ENCODE assay signal across 9 cellular contexts in genomic region chr4:186669159-186669720, GRCh38. TPM values are rescaled to one million over a fixed set of nuclear protein-coding genes. Genes with fewer than 3 reads are reported as not detected.
A peak's percentile ranks its signal among the peaks of the same experiment; 100 is the strongest.
DNase-seq lines count a peak whose midpoint lies in the region; ATAC-seq, FAIRE-seq and TF ChIP-seq lines count a peak whose summit lies in the region.
"Had no signal": no experiment of that assay in that cellular context is flagged by ENCODE, and none has a peak within 500 bp of the region (broad histone marks: within the 10 kb centered on the region; RNA-seq: fewer than 3 reads in every experiment).

No MANE protein-coding gene starts in this region.

- CTCF ChIA-PET in PC-9 (lab: Charles Lee) = interaction anchor here (1.0 to 1.1 kb wide), 2 partner anchors 54 to 747 kb away, joined by 3 to 4 read pairs; partner anchors contain the start of gene FAT1

- no peak for ATAC-seq in HG03521 (IDR thresholded peaks at IDR 0.05; ENCODE audit: unreplicated experiment)

- H3K27me3 Mint-ChIP-seq in osteocyte (ENCODE audit: unreplicated experiment) = no peaks in the 10 kb centered on the region

- H3K79me2 ChIP-seq in PC-9 (ENCODE audit: low read depth) = no peaks in the 10 kb centered on the region

- H3K4me1 ChIP-seq in PC-9 (replicated peaks; ENCODE audit: insufficient read depth) = no peaks in the 10 kb centered on the region

- peaks cover 45% of the 10 kb centered on the region for H3K4me1 Mint-ChIP-seq in osteocyte (ENCODE audit: unreplicated experiment)

- peaks cover 8% of the 10 kb centered on the region for H3K36me3 Mint-ChIP-seq in osteocyte (ENCODE audit: unreplicated experiment)

- H3K27me3 ChIP-seq in PC-9 (ENCODE audit: insufficient read depth, low read depth) = no peaks in the 10 kb centered on the region

- no peaks in the 10 kb centered on the region for H3K9me2 ChIP-seq in PC-9 (ENCODE audit: insufficient read depth)

- no peak overlapping the region for H3K4me3 Mint-ChIP-seq in osteocyte (ENCODE audit: unreplicated experiment)

- no TSS peak for BruUV-seq in PC-9 (replicated peaks; lab: Mats Ljungman, UMichigan)

- H2AFZ ChIP-seq in PC-9 = no peak overlapping the region

- H3K9me3 ChIP-seq in PC-9 (ENCODE audit: insufficient read depth, low read depth) = no peaks in the 10 kb centered on the region

- peak overlapping the region; percentile 62 for H3K27ac Mint-ChIP-seq in osteocyte (ENCODE audit: unreplicated experiment)

- 0 out of 2 replicates have a peak, but pooled peaks cover 3% of the 10 kb centered on the region for H3F3A ChIP-seq in PC-9 (ENCODE audit: insufficient read depth, low read depth)

- TF ChIP-seq CTCF in PC-9 (conservative IDR thresholded peaks at IDR 0.05) = peak; percentile 52
- peak; percentile 47 for TF ChIP-seq CTCF in fibroblast of mammary gland (conservative IDR thresholded peaks at IDR 0.05; ENCODE audit: control insufficient read depth, insufficient read depth, low read depth, low read length)
- TF ChIP-seq CTCF in osteocyte (IDR thresholded peaks at IDR 0.05) = peak; percentile 70

- intact Hi-C loops in PC-9 (cut with micrococcal nuclease; ENCODE audit: unreplicated experiment) = loop anchor here (1.0 kb wide), 1 partner anchor 56 kb away; no protein-coding TSS in a partner anchor

- H4K20me1 ChIP-seq in PC-9 (ENCODE audit: insufficient read depth) = no peaks in the 10 kb centered on the region

- H3K4me2 ChIP-seq in PC-9 = no peak overlapping the region

- no peak overlapping the region for H3K27ac ChIP-seq in PC-9

- H3K36me3 ChIP-seq in PC-9 (ENCODE audit: low read depth) = no peaks in the 10 kb centered on the region

- POLR2A ChIA-PET in PC-9 (lab: Charles Lee; ENCODE audit: unreplicated experiment) = no interaction called here

- FAIRE-seq in G401.6 (lab: Jason Lieb, UNC) = peak; percentile 99
- FAIRE-seq: colon had no signal

- H3K4me3 ChIP-seq in PC-9 = no peak overlapping the region
- H3K4me3 ChIP-seq in fibroblast of mammary gland (ENCODE audit: control insufficient read depth, low read depth, low read length) = no peak overlapping the region

- no peaks in the 10 kb centered on the region for H3K9me3 Mint-ChIP-seq in osteocyte (ENCODE audit: unreplicated experiment)

- DNase-seq in PC-9 (no peak), fibroblast of mammary gland (ENCODE audit: low read depth) (peak; percentile 72), osteocyte (ENCODE audit: extremely low spot score, unreplicated experiment) (no peak), NCI-H446 (lab: John Stamatoyannopoulos, UW) (no peak), HuH-7 (ENCODE audit: low spot score) (no peak), T-helper 1 cell (no peak)

RNA-seq across cellular contexts. Expression of gene FAT1, which starts 54.4 kb away (rescaled TPM):
- total RNA-seq in PC-9 (2021) = 59.5 and 73.2 TPM in 2 replicates
- total RNA-seq in osteocyte = 395 and 408 TPM in 2 replicates
